ENCODE assay signal across 2 cellular contexts in genomic region chr17:72724375-72724774, GRCh38.
TF ChIP-seq lines count a peak whose summit lies in the region.

No MANE protein-coding gene starts in this region.

TF ChIP-seq in A549, 52 proteins besides CTCF, POLR2A, EP300 and RAD21 (continued from another document):
- no peak for TF ChIP-seq PBX3 (IDR thresholded peaks at IDR 0.05)
- TF ChIP-seq HDAC2 (IDR thresholded peaks at IDR 0.05): no peak

TF ChIP-seq in GM23338, 12 proteins besides CTCF, POLR2A, EP300 and RAD21:
- TF ChIP-seq ZNF462 (CRISPR knock-in tag; IDR thresholded peaks at IDR 0.05) (no peak), ZNF114 (CRISPR knock-in tag; IDR thresholded peaks at IDR 0.05) (no peak), POLR2AphosphoS5 (IDR thresholded peaks at IDR 0.05; ENCODE audit: low read depth) (no peak), JUNB (IDR thresholded peaks at IDR 0.05; ENCODE audit: unreplicated experiment) (no peak), REST (IDR thresholded peaks at IDR 0.05; ENCODE audit: unreplicated experiment) (no peak), ZNF331 (CRISPR knock-in tag; IDR thresholded peaks at IDR 0.05; ENCODE audit: low read depth) (no peak), CREB1 (CRISPR knock-in tag; IDR thresholded peaks at IDR 0.05; ENCODE audit: low read depth) (no peak), NANOG (IDR thresholded peaks at IDR 0.05; ENCODE audit: borderline replicate concordance) (no peak), EZH2 (IDR thresholded peaks at IDR 0.05; ENCODE audit: low read depth, unreplicated experiment) (no peak), EZH2phosphoT487 (IDR thresholded peaks at IDR 0.05; ENCODE audit: unreplicated experiment) (no peak), STAT1 (IDR thresholded peaks at IDR 0.05; ENCODE audit: unreplicated experiment) (no peak)
- TF ChIP-seq, protein P1, sequence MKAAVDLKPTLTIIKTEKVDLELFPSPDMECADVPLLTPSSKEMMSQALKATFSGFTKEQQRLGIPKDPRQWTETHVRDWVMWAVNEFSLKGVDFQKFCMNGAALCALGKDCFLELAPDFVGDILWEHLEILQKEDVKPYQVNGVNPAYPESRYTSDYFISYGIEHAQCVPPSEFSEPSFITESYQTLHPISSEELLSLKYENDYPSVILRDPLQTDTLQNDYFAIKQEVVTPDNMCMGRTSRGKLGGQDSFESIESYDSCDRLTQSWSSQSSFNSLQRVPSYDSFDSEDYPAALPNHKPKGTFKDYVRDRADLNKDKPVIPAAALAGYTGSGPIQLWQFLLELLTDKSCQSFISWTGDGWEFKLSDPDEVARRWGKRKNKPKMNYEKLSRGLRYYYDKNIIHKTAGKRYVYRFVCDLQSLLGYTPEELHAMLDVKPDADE (IDR thresholded peaks at IDR 0.05): no peak
